Comparison of ENCODE assay signal across 12 cellular contexts in genomic region chr9:31323726-31324444, GRCh38.
DNase-seq lines count a peak whose midpoint lies in the region; FAIRE-seq and TF ChIP-seq lines count a peak whose summit lies in the region.
"Had no signal": no experiment of that assay in that cellular context is flagged by ENCODE, and none has a peak within 500 bp of the region (broad histone marks: within the 10 kb centered on the region; RNA-seq: fewer than 3 reads in every experiment).

No MANE protein-coding gene starts in this region.

- H3K9me2 ChIP-seq in MM.1S (replicated peaks; ENCODE audit: insufficient read depth, low read length) = no peaks in the 10 kb centered on the region

- peaks cover 39% of the 10 kb centered on the region for H3K4me1 Mint-ChIP-seq in activated naive CD4-positive, alpha-beta T cell treated with anti-CD3 and anti-CD28 coated beads, Interleukin-2, amount 50 U/mL, for 24 hours

- no peaks in the 10 kb centered on the region for H3K9me3 ChIP-seq in MM.1S (replicated peaks; ENCODE audit: insufficient read depth, low read length)
- H3K9me3 ChIP-seq: right atrium auricular region, tibial artery had no signal

- H3K79me2 ChIP-seq in MM.1S (ENCODE audit: low read length) = no peaks in the 10 kb centered on the region

- no peaks in the 10 kb centered on the region for H3K36me3 ChIP-seq in MM.1S (replicated peaks; ENCODE audit: insufficient read depth, low read length)
- H3K36me3 ChIP-seq: right atrium auricular region, tibial artery had no signal

- TF ChIP-seq CTCF in MM.1S (IDR thresholded peaks at IDR 0.05; ENCODE audit: low read length) = no peak

- H3K27ac Mint-ChIP-seq in activated naive CD4-positive, alpha-beta T cell treated with anti-CD3 and anti-CD28 coated beads, Interleukin-2, amount 50 U/mL, for 24 hours = peak overlapping the region; percentile 92

- H3K4me3 Mint-ChIP-seq in activated naive CD4-positive, alpha-beta T cell treated with anti-CD3 and anti-CD28 coated beads, Interleukin-2, amount 50 U/mL, for 24 hours = peak overlapping the region; percentile 66

- H3K27me3 Mint-ChIP-seq in activated naive CD4-positive, alpha-beta T cell treated with anti-CD3 and anti-CD28 coated beads, Interleukin-2, amount 50 U/mL, for 24 hours = no peaks in the 10 kb centered on the region

- no peak overlapping the region for H3K27ac ChIP-seq in MM.1S (ENCODE audit: low read length)
- H3K27ac ChIP-seq: right atrium auricular region, tibial artery had no signal

- H3K36me3 Mint-ChIP-seq in activated naive CD4-positive, alpha-beta T cell treated with anti-CD3 and anti-CD28 coated beads, Interleukin-2, amount 50 U/mL, for 24 hours = peaks cover 2% of the 10 kb centered on the region

- H3K4me3 ChIP-seq in MM.1S (ENCODE audit: low read length) = no peak overlapping the region
- H3K4me3 ChIP-seq: right atrium auricular region, tibial artery had no signal

- H3F3A ChIP-seq in MM.1S (ENCODE audit: insufficient read depth, low read length) = no peaks in the 10 kb centered on the region

- no peak for FAIRE-seq in GM12892 (lab: Jason Lieb, UNC)

- H4K20me1 ChIP-seq in MM.1S (ENCODE audit: insufficient read depth, low read length) = no peaks in the 10 kb centered on the region

- no peak overlapping the region for H2AFZ ChIP-seq in MM.1S (ENCODE audit: low read length)

- no peak overlapping the region for H3K9ac ChIP-seq in MM.1S (ENCODE audit: low read length)

- no peak overlapping the region for H3K4me2 ChIP-seq in MM.1S (ENCODE audit: low read depth, low read length)

- DNase-seq in activated naive CD4-positive, alpha-beta T cell (lab: John Stamatoyannopoulos, UW) = no peak
- DNase-seq in MM.1S = peak; percentile 27
- peak; percentile 6 for DNase-seq in central memory CD4-positive, alpha-beta T cell
- no peak for DNase-seq in GM12892 (ENCODE audit: insufficient read length)
- no peak for DNase-seq in GDM1 (lab: John Stamatoyannopoulos, UW)
- DNase-seq in NCI-H2081 treated with DMSO at 0.1 percent for 48 hours (lab: John Stamatoyannopoulos, UW) = no peak
- no peak for DNase-seq in foreskin melanocyte
- DNase-seq: activated CD8-positive, alpha-beta memory T cell treated with anti-CD3 and anti-CD28 coated beads for 24 hours; NCI-H1048; tibial artery had no signal

- H3K4me1 ChIP-seq in MM.1S (ENCODE audit: low read length) = no peaks in the 10 kb centered on the region
- H3K4me1 ChIP-seq: right atrium auricular region, tibial artery had no signal

- TF ChIP-seq POLR2A in GM12892 (IDR thresholded peaks at IDR 0.05; ENCODE audit: low read depth, low read length) = no peak

- no peaks in the 10 kb centered on the region for H3K27me3 ChIP-seq in MM.1S (replicated peaks; ENCODE audit: insufficient read depth, low read length)
- H3K27me3 ChIP-seq: right atrium auricular region, tibial artery had no signal

- H3K9me3 Mint-ChIP-seq in activated naive CD4-positive, alpha-beta T cell treated with anti-CD3 and anti-CD28 coated beads, Interleukin-2, amount 50 U/mL, for 24 hours = peaks cover 6% of the 10 kb centered on the region

Comparison
In these comparisons a context has a peak if more than half of its experiments do, and no peak if none do; other contexts are left out.
1. DNase-seq: peak in MM.1S (single experiment) and central memory CD4-positive, alpha-beta T cell (single experiment); none in activated naive CD4-positive, alpha-beta T cell (0 of 4), GM12892 (single experiment), GDM1 (single experiment), NCI-H2081 treated with DMSO at 0.1 percent for 48 hours (single experiment) and foreskin melanocyte (single experiment).